Comparison of ENCODE assay signal across 1 cellular context in the genomic region with DNA sequence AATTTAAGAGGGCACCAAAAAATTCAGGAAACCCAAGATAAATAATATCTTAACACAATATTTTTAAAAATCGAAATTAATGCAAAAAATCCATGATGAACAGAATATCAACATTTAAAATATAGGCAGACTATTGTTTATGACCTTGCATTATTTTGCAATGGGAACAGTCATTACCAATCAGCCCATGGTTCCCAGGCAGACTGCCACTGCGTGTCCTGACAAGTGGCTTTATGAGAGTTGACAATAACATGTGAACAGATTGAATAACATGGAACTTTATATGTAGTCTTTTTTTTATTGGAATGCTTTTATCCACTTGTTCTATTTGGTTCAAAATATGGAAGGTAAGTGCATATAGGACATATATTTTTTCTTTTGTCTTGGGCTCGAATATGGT.
TF ChIP-seq lines count a peak whose summit lies in the region.

No MANE protein-coding gene starts in this region.

TF ChIP-seq in K562, 482 proteins besides CTCF, POLR2A, EP300 and RAD21:
- TF ChIP-seq, protein P1, sequence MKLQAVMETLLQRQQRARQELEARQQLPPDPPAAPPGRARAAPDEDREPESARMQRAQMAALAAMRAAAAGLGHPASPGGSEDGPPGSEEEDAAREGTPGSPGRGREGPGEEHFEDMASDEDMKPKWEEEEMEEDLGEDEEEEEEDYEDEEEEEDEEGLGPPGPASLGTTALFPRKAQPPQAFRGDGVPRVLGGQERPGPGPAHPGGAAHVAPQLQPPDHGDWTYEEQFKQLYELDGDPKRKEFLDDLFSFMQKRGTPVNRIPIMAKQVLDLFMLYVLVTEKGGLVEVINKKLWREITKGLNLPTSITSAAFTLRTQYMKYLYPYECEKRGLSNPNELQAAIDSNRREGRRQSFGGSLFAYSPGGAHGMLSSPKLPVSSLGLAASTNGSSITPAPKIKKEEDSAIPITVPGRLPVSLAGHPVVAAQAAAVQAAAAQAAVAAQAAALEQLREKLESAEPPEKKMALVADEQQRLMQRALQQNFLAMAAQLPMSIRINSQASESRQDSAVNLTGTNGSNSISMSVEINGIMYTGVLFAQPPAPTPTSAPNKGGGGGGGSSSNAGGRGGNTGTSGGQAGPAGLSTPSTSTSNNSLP (IDR thresholded peaks at IDR 0.05; ENCODE audit: borderline replicate concordance, low read depth, low read length): no peak
